In the genomic region with DNA sequence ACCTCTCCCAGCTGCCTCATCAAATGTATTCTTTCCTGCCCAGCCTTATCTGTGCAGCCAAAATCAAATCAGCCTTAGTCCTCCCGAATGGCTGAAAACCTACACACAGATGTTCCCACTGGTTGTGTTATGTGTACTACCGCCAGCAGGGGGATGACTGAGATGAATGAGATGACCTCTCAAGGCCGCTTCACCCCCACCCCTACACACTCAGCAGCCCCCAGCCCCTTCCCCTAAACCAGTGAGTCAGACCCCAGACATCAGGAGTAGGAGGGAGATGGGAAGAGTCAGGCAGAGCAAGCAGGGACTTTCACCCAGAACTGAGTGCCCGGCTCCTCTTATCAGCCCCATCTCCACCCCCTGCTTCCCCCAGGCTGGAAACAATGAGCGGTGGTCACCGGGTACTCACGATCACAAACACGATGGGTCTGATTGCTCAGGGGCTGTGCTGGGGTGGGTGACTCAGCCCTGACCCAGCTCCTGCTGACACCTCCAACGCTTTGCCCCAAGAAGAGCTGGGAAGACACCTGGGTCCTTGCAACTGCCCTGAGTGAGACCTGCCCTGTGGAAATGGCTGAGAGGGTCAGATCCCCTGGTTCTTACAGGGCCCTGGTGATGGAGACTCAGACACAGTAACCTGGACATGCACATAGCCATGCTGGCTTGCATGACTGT, we compare ENCODE assay signal across 8 cellular contexts. TPM values are rescaled to one million over a fixed set of nuclear protein-coding genes. Genes with fewer than 3 reads are reported as not detected.
DNase-seq lines count a peak whose midpoint lies in the region; ATAC-seq and TF ChIP-seq lines count a peak whose summit lies in the region.

No MANE protein-coding gene starts in this region.

- intact Hi-C loops in IMR-90 (cut with micrococcal nuclease) = no loop called here

- WGBS in IMR-90 (ENCODE audit: extremely low coverage in 2 of 2, insufficient read length in 1 of 2), 2 experiments = no CpG with 5 or more reads among the region's 9 CpGs

- TF ChIP-seq CTCF in IMR-90 (conservative IDR thresholded peaks at IDR 0.05; ENCODE audit: low read depth, low read length) (peak; percentile 45), fibroblast of mammary gland (conservative IDR thresholded peaks at IDR 0.05; ENCODE audit: control insufficient read depth, insufficient read depth, low read depth, low read length) (peak; percentile 49)

- dilution Hi-C loops in IMR-90 (cut with HindIII; ENCODE audit: low sequenced_read_pairs, unreplicated experiment) = no loop called here

- no peak overlapping the region for H3K4ac ChIP-seq in IMR-90 (ENCODE audit: low read depth, low read length)

- H4K91ac ChIP-seq in IMR-90 (ENCODE audit: insufficient read depth, low read depth, low read length) = no peak overlapping the region

- DNase-seq in AG20443 (ENCODE audit: low spot score) (peak; percentile 47), IMR-90 (peak; percentile 39), fibroblast of mammary gland (ENCODE audit: low read depth) (peak; percentile 36), DMS153 (lab: John Stamatoyannopoulos, UW) (no peak), SW 1271 (lab: John Stamatoyannopoulos, UW) (no peak)
- peak; percentile 60 for DNase-seq in activated CD4-positive, alpha-beta memory T cell treated with anti-CD3 and anti-CD28 coated beads, Interleukin-2, amount 10 ng/mL, durations not matched to agents 7 days and 5 days
- DNase-seq in stimulated activated CD4-positive, alpha-beta T cell treated with anti-CD3 and anti-CD28 coated beads, Interleukin-2, amount 100 ng/mL, for 48 hours = peak; percentile 65 to 76

- H3K27ac ChIP-seq in IMR-90 (ENCODE audit: insufficient read depth, low read length) = no peak overlapping the region

- peak overlapping the region; percentile 98 for H3K27ac Mint-ChIP-seq in activated CD4-positive, alpha-beta memory T cell treated with anti-CD3 and anti-CD28 coated beads, Interleukin-2, amount 10 ng/mL, durations not matched to agents 7 days and 5 days

- H3K4me2 ChIP-seq in IMR-90 (ENCODE audit: low read depth, low read length) = no peak overlapping the region

- no peak overlapping the region for H2BK15ac ChIP-seq in IMR-90 (ENCODE audit: low read depth, low read length)

- H3K27me3 ChIP-seq in IMR-90 (ENCODE audit: control insufficient read depth, insufficient read depth, low read length) = peaks cover under 1% of the 10 kb centered on the region

- H3K14ac ChIP-seq in IMR-90 (replicated peaks; ENCODE audit: low read depth, low read length) = no peak overlapping the region

- H2BK120ac ChIP-seq in IMR-90 (ENCODE audit: low read depth, low read length) = no peak overlapping the region

- H4K20me1 ChIP-seq in IMR-90 (ENCODE audit: insufficient read depth, low read length) = no peaks in the 10 kb centered on the region

- no peaks in the 10 kb centered on the region for H3K36me3 ChIP-seq in IMR-90 (ENCODE audit: control insufficient read depth, insufficient read depth, low read length)

- in situ Hi-C loops in IMR-90 (cut with MboI; ENCODE audit: low sequenced_read_pairs) = no loop called here

- CTCF ChIA-PET in IMR-90 (lab: Yijun Ruan, JAX) = interaction anchor here (0.6 to 1.1 kb wide), 4 partner anchors 14 to 114 kb away, joined by 3 read pairs; no protein-coding TSS in a partner anchor
- CTCF ChIA-PET in activated CD4-positive, alpha-beta memory T cell treated with anti-CD3 and anti-CD28 coated beads, Interleukin-2, amount 10 ng/mL, durations not matched to agents 7 days and 5 days (lab: Charles Lee) = interaction anchor here (0.6 to 6.1 kb wide), 16 partner anchors 8 to 86 kb away, joined by 3 to 78 read pairs (median 10); a partner anchor contains a TSS

- no peak; the same call in 1 of the 2 replicates for TF ChIP-seq RAD21 in IMR-90 (IDR thresholded peaks at IDR 0.05; ENCODE audit: low read length)

- H3K9ac ChIP-seq in IMR-90 (ENCODE audit: low read depth, low read length) = no peak overlapping the region

- H2BK20ac ChIP-seq in IMR-90 (ENCODE audit: low read depth, low read length) = no peak overlapping the region

- H3K4me3 Mint-ChIP-seq in activated CD4-positive, alpha-beta memory T cell treated with anti-CD3 and anti-CD28 coated beads, Interleukin-2, amount 10 ng/mL, durations not matched to agents 7 days and 5 days = peak overlapping the region; percentile 46

- H3K9me3 ChIP-seq in IMR-90 (ENCODE audit: control insufficient read depth, insufficient read depth, low read length) = no peaks in the 10 kb centered on the region; the same call in 1 of the 2 replicates

- TF ChIP-seq POLR2A in IMR-90 (IDR thresholded peaks at IDR 0.05; ENCODE audit: low read depth, low read length) = no peak

- no peak overlapping the region for H3K56ac ChIP-seq in IMR-90 (ENCODE audit: extremely low read depth, insufficient read depth, low read length)

- no peaks in the 10 kb centered on the region for H3K79me1 ChIP-seq in IMR-90 (ENCODE audit: low read depth in 1 of 2, low read length in 2 of 2)

- H3K4me3 ChIP-seq in IMR-90 (ENCODE audit: insufficient read depth, low read depth, low read length) (no peak overlapping the region), fibroblast of mammary gland (ENCODE audit: control insufficient read depth, low read depth, low read length) (no peak overlapping the region)

- no peak overlapping the region for H2AK5ac ChIP-seq in IMR-90 (ENCODE audit: low read depth, low read length)

- no peak overlapping the region for H4K5ac ChIP-seq in IMR-90 (ENCODE audit: low read depth, low read length)

- peaks cover 3% of the 10 kb centered on the region for H3K9me3 Mint-ChIP-seq in activated CD4-positive, alpha-beta memory T cell treated with anti-CD3 and anti-CD28 coated beads, Interleukin-2, amount 10 ng/mL, durations not matched to agents 7 days and 5 days

- H3K4me1 Mint-ChIP-seq in activated CD4-positive, alpha-beta memory T cell treated with anti-CD3 and anti-CD28 coated beads, Interleukin-2, amount 10 ng/mL, durations not matched to agents 7 days and 5 days = peaks cover 63% of the 10 kb centered on the region

- H3K4me1 ChIP-seq in IMR-90 (ENCODE audit: control insufficient read depth, insufficient read depth, low read length) = peaks cover 9% of the 10 kb centered on the region; the same call in 1 of the 2 replicates

- no peaks in the 10 kb centered on the region for H3K9me1 ChIP-seq in IMR-90 (ENCODE audit: insufficient read depth, low read length)

- H4K8ac ChIP-seq in IMR-90 (ENCODE audit: low read depth in 2 of 2, low read length in 2 of 2) = no peak overlapping the region

- no peaks in the 10 kb centered on the region for H3K36me3 Mint-ChIP-seq in activated CD4-positive, alpha-beta memory T cell treated with anti-CD3 and anti-CD28 coated beads, Interleukin-2, amount 10 ng/mL, durations not matched to agents 7 days and 5 days (ENCODE audit: low read depth)

- no peak overlapping the region for H3K23ac ChIP-seq in IMR-90 (ENCODE audit: low read depth, low read length)

- BruUV-seq in IMR-90 (replicated peaks; lab: Mats Ljungman, UMichigan) = no TSS peak

- H2AK9ac ChIP-seq in IMR-90 (replicated peaks; ENCODE audit: low read depth, low read length, poor library complexity) = no peak overlapping the region

- H2BK5ac ChIP-seq in IMR-90 (ENCODE audit: low read depth, low read length, poor library complexity, severe bottlenecking) = no peak overlapping the region

- H3K27me3 Mint-ChIP-seq in activated CD4-positive, alpha-beta memory T cell treated with anti-CD3 and anti-CD28 coated beads, Interleukin-2, amount 10 ng/mL, durations not matched to agents 7 days and 5 days = no peaks in the 10 kb centered on the region

- no peak overlapping the region for H2AFZ ChIP-seq in IMR-90 (replicated peaks; ENCODE audit: low read length, poor library complexity)

- POLR2A ChIA-PET in IMR-90 (lab: Charles Lee; ENCODE audit: unreplicated experiment) = no interaction called here
- POLR2A ChIA-PET in activated CD4-positive, alpha-beta memory T cell treated with anti-CD3 and anti-CD28 coated beads, Interleukin-2, amount 10 ng/mL, durations not matched to agents 7 days and 5 days (lab: Charles Lee) = interaction anchor here (0.8 to 18.2 kb wide), 11 partner anchors 9 to 44 kb away, joined by 3 to 310 read pairs (median 12); a partner anchor contains a TSS

- no peak overlapping the region for H3K18ac ChIP-seq in IMR-90 (ENCODE audit: low read depth, low read length)

- ATAC-seq in IMR-90 (ENCODE audit: low read depth) (peak; percentile 60), GM18861 (IDR thresholded peaks at IDR 0.05; ENCODE audit: unreplicated experiment) (no peak)

TF ChIP-seq in IMR-90, 13 proteins besides CTCF, POLR2A, EP300 and RAD21:
- TF ChIP-seq, protein P1, sequence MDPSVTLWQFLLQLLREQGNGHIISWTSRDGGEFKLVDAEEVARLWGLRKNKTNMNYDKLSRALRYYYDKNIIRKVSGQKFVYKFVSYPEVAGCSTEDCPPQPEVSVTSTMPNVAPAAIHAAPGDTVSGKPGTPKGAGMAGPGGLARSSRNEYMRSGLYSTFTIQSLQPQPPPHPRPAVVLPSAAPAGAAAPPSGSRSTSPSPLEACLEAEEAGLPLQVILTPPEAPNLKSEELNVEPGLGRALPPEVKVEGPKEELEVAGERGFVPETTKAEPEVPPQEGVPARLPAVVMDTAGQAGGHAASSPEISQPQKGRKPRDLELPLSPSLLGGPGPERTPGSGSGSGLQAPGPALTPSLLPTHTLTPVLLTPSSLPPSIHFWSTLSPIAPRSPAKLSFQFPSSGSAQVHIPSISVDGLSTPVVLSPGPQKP (IDR thresholded peaks at IDR 0.05; ENCODE audit: borderline replicate concordance, low read depth, low read length) = no peak
- TF ChIP-seq BHLHE40 (IDR thresholded peaks at IDR 0.05; ENCODE audit: low read depth, low read length) = 0 out of 2 replicates have a peak, but pooled peaks have one; percentile 7
TF ChIP-seq in IMR-90: peak in this region for 1.

RNA-seq across cellular contexts. Expression of a gene that starts 6.6 kb away (rescaled TPM):
- total RNA-seq in IMR-90 (2012; rRNA removed) = under 0.01 TPM in 1 of 2 replicates, not detected in the other
- polyA plus RNA-seq in IMR-90 (2012; rRNA removed) = not detected in 2 replicates
- polyA plus RNA-seq in IMR-90 (2012; cell fraction: cytosol; rRNA removed) = not detected in 2 replicates
- polyA plus RNA-seq in IMR-90 (2012; cell fraction: nucleus; rRNA removed; ENCODE audit: low replicate concordance) = not detected in 2 replicates
- total RNA-seq in activated CD4-positive, alpha-beta memory T cell treated with anti-CD3 and anti-CD28 coated beads, Interleukin-2, amount 10 ng/mL, durations not matched to agents 7 days and 5 days = under 1 TPM; 0.25 to 0.33 TPM

RNA-seq across cellular contexts. Expression of a gene that starts 47.2 kb away (rescaled TPM):
- 5.0 and 5.3 TPM in 2 replicates for total RNA-seq in IMR-90 (2012; rRNA removed)
- 23.8 and 25.1 TPM in 2 replicates for polyA plus RNA-seq in IMR-90 (2012; rRNA removed)
- 17.6 and 24.1 TPM in 2 replicates for polyA plus RNA-seq in IMR-90 (2012; cell fraction: cytosol; rRNA removed)
- polyA plus RNA-seq in IMR-90 (2012; cell fraction: nucleus; rRNA removed; ENCODE audit: low replicate concordance) = 10.6 and 25.6 TPM in 2 replicates
- 100 to 1,000 TPM; 109 TPM for total RNA-seq in activated CD4-positive, alpha-beta memory T cell treated with anti-CD3 and anti-CD28 coated beads, Interleukin-2, amount 10 ng/mL, durations not matched to agents 7 days and 5 days

Comparison
In these comparisons a context has a peak if more than half of its experiments do, and no peak if none do; other contexts are left out.
1. DNase-seq: peak in AG20443 (single experiment), IMR-90 (single experiment), activated CD4-positive, alpha-beta memory T cell treated with anti-CD3 and anti-CD28 coated beads, Interleukin-2, amount 10 ng/mL, durations not matched to agents 7 days and 5 days (single experiment), fibroblast of mammary gland (single experiment) and stimulated activated CD4-positive, alpha-beta T cell treated with anti-CD3 and anti-CD28 coated beads, Interleukin-2, amount 100 ng/mL, for 48 hours (2 of 2); none in DMS153 (single experiment) and SW 1271 (0 of 2).
2. RNA of a gene that starts 47.2 kb away (total RNA-seq): 109 TPM in activated CD4-positive, alpha-beta memory T cell treated with anti-CD3 and anti-CD28 coated beads, Interleukin-2, amount 10 ng/mL, durations not matched to agents 7 days and 5 days; 5.0 to 5.3 TPM in IMR-90; every median in the first group is over 10 times any median in the second.